Comparison of ENCODE assay signal across 8 cellular contexts in the genomic region with DNA sequence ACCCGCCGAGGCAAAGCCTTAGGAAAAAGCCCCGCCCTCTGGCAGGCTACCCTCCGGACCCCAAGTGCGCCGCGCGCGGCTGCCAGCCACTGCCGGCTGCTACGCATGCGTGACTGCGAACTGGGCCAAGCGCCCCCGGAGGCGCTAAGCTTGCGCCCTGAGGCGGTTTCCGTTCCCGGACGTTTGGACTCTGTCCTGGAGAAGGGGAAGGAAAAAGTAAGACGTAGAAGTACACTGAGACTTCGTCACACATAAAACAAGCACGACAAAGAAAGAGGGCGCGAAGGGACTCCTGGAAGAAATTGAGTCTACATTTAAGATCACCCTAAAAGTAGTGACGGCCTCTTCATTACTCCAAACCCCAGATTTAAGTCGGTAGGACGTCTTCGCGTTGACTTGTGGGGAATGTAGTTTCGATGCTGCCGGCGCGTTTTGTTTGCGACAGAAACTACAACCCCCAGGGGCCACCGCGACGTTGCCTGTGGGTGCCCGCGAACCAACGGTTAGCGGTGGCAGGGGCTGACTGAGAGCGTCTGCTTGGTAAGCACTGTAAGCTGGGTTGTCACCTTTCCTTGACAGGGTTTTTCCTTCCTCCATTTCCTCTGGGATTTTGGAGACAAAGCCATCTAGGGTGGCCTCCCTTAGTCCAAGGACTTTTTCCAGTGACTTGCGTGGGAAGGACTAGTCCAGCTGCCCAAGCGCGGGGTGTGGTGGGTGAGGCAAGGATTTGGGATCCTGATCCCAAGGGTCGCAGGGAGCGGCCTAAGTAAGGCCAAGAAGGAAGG. TPM values are rescaled to one million over a fixed set of nuclear protein-coding genes. Genes with fewer than 3 reads are reported as not detected.
DNase-seq lines count a peak whose midpoint lies in the region; ATAC-seq and TF ChIP-seq lines count a peak whose summit lies in the region.

CEP57L1 (plus strand) TSS at position 472 of the 785 bp plus-strand sequence. CDS start 49,715 bp downstream, outside the sequence.

- intact Hi-C loops in breast epithelium (cut with DNase I; ENCODE audit: low total_unique reads): no loop called here

- peaks cover 18% of the 10 kb centered on the region for H3K4me1 ChIP-seq in ACC112 (ENCODE audit: control insufficient read depth, insufficient read depth, low read length, unreplicated experiment)
- H3K4me1 ChIP-seq in breast epithelium: peaks cover 0 to 6% of the 10 kb centered on the region in 2 donors
- peaks cover 3% of the 10 kb centered on the region for H3K4me1 ChIP-seq in iPS-18a (ENCODE audit: control insufficient read depth, low read depth, low read length)
- H3K4me1 ChIP-seq in skeletal muscle satellite cell (ENCODE audit: control insufficient read depth, insufficient read depth, low read length): peaks cover 17% of the 10 kb centered on the region

- TF ChIP-seq POLR2A in breast epithelium (IDR thresholded peaks at IDR 0.05): peak; percentile 62

- no peaks in the 10 kb centered on the region for H3K9me3 ChIP-seq in breast epithelium
- H3K9me3 ChIP-seq in iPS-18a (ENCODE audit: control insufficient read depth, low read depth, low read length): no peaks in the 10 kb centered on the region
- no peaks in the 10 kb centered on the region for H3K9me3 ChIP-seq in skeletal muscle satellite cell (replicated peaks; ENCODE audit: low read length)

- H3K36me3 ChIP-seq in ACC112 (ENCODE audit: insufficient read depth, low read length) (no peaks in the 10 kb centered on the region), breast epithelium (no peaks in the 10 kb centered on the region), iPS-18a (ENCODE audit: control insufficient read depth, low read depth, low read length) (no peaks in the 10 kb centered on the region), skeletal muscle satellite cell (ENCODE audit: insufficient read depth, low read length) (no peaks in the 10 kb centered on the region)

- H3K27me3 ChIP-seq in ACC112 (ENCODE audit: insufficient read depth, low read length): no peaks in the 10 kb centered on the region
- H3K27me3 ChIP-seq in breast epithelium: no peaks in the 10 kb centered on the region
- H3K27me3 ChIP-seq in iPS-18a (ENCODE audit: control insufficient read depth, insufficient read depth, low read length): no peaks in the 10 kb centered on the region
- H3K27me3 ChIP-seq in skeletal muscle satellite cell (ENCODE audit: control insufficient read depth, insufficient read depth, low read length): no peaks in the 10 kb centered on the region

- peak within 1 kb of the TSS; percentile 83 for H3K4me2 ChIP-seq in skeletal muscle satellite cell (ENCODE audit: low read length)

- peak; percentile 88 for DNase-seq in NCI-H2196 treated with DMSO at 0.1 percent for 48 hours (lab: John Stamatoyannopoulos, UW; ENCODE audit: unreplicated experiment)
- DNase-seq in breast epithelium (ENCODE audit: low spot score in 2 of 2): peak; percentile 93

- H3K27ac ChIP-seq in ACC112 (ENCODE audit: low read depth, low read length): peak within 1 kb of the TSS; percentile 92
- H3K27ac ChIP-seq in VCaP: peak within 1 kb of the TSS; percentile 90
- peak within 1 kb of the TSS; percentile 97 to 98 for H3K27ac ChIP-seq in breast epithelium
- peak within 1 kb of the TSS; percentile 87 for H3K27ac ChIP-seq in iPS-18a (ENCODE audit: low read length)

- H3K9ac ChIP-seq in iPS-18a (ENCODE audit: low read length) (peak within 1 kb of the TSS; percentile 75), skeletal muscle satellite cell (ENCODE audit: low read depth, low read length) (peak within 1 kb of the TSS; percentile 90)

- H2AFZ ChIP-seq in ACC112 (ENCODE audit: low read length, unreplicated experiment): peak within 1 kb of the TSS; percentile 83

- H3K79me2 ChIP-seq in ACC112 (ENCODE audit: control insufficient read depth, insufficient read depth, low read length, unreplicated experiment): peaks cover 71% of the 10 kb centered on the region

- H3K4me3 ChIP-seq in ACC112 (ENCODE audit: low read depth, low read length): peak within 1 kb of the TSS; percentile 85
- H3K4me3 ChIP-seq in breast epithelium: peak within 1 kb of the TSS; percentile 66 to 78 (median 73)
- peak within 1 kb of the TSS; percentile 77 for H3K4me3 ChIP-seq in iPS-18a (ENCODE audit: low read length)
- H3K4me3 ChIP-seq in skeletal muscle satellite cell (ENCODE audit: low read length): peak within 1 kb of the TSS; percentile 87

- ATAC-seq in GM18867 (IDR thresholded peaks at IDR 0.05; ENCODE audit: unreplicated experiment): peak; percentile 73
- ATAC-seq in HG03103 (IDR thresholded peaks at IDR 0.05; ENCODE audit: low read depth, unreplicated experiment): peak; percentile 54

- 0 out of 2 replicates have a peak, but pooled peaks have one; percentile 5 for TF ChIP-seq CTCF in VCaP (conservative IDR thresholded peaks at IDR 0.05)
- TF ChIP-seq CTCF in breast epithelium (IDR thresholded peaks at IDR 0.05): peak in 1 of 3 donors; percentile 20

RNA-seq across cellular contexts. Expression of gene CEP57L1, which starts in this region (rescaled TPM):
- 10 to 100 TPM; 14.1 to 23.7 (median 19.8) TPM for total RNA-seq in breast epithelium
- 17.9 and 25.6 TPM in 2 replicates for total RNA-seq in skeletal muscle satellite cell (2012; rRNA removed)

Comparison
In these comparisons a context has a peak if more than half of its experiments do, and no peak if none do; other contexts are left out.
1. Peak in every context shown above with its lines: DNase-seq, ATAC-seq, H3K4me3 ChIP-seq and H3K27ac ChIP-seq.